ENCODE assay signal across 8 cellular contexts in the genomic region with DNA sequence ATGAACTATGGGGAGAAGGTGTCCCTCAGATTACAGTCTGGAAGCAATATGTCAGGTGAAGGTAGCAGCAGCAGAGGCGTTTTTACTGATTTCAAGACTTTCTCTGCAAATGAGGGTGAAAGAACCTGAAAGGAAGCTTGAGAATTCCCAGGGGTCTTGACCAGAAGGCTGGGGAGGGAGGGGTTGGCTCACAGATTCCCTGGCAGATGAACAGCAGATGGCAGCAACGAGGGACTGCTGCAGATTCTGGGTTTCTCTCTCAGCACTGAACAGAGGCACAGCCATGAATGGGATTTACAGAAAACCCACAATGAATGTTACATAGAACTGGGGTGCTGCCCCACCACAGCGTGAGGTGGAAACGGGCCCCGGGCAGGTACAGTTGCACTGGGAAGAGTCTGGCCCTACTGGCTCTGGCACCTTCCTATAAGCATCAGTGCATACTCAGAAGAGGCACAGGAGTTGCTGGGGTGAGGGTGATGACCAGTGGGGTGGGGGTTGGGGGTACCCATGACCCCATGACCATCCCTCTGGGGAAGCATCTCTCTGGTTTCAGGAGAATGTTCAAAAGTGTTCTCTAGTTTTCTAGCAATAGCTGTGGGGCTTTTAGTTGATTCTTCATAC.
DNase-seq lines count a peak whose midpoint lies in the region; ATAC-seq and TF ChIP-seq lines count a peak whose summit lies in the region.

No MANE protein-coding gene starts in this region.

- H3K27ac ChIP-seq in hepatocyte (no peak overlapping the region), gastroesophageal sphincter (no peak overlapping the region), GM23248 (no peak overlapping the region)

- H3K9ac ChIP-seq in GM23248, result no peak overlapping the region

- H3K36me3 ChIP-seq in Caco-2 (ENCODE audit: control insufficient read depth, insufficient read depth, low read length) (no peaks in the 10 kb centered on the region), hepatocyte (replicated peaks; ENCODE audit: insufficient read depth, low read depth) (no peaks in the 10 kb centered on the region), gastroesophageal sphincter (no peaks in the 10 kb centered on the region), GM23248 (ENCODE audit: low read depth) (no peaks in the 10 kb centered on the region)

- H3K36me3 Mint-ChIP-seq in Caco-2 (ENCODE audit: insufficient read depth, unreplicated experiment), result no peaks in the 10 kb centered on the region

- no peaks in the 10 kb centered on the region for H4K20me1 ChIP-seq in hepatocyte (ENCODE audit: insufficient read depth, poor library complexity, severe bottlenecking)
- H4K20me1 ChIP-seq in GM23248 (ENCODE audit: insufficient read depth), result no peaks in the 10 kb centered on the region

- CTCF ChIA-PET in Caco-2 (lab: Charles Lee), result interaction anchor here (1.4 kb wide), 1 partner anchor 192 kb away, joined by 5 read pairs; no protein-coding TSS in a partner anchor

- no peak for TF ChIP-seq EP300 in gastroesophageal sphincter (IDR thresholded peaks at IDR 0.05)

- no TSS peak for BruUV-seq in Caco-2 (replicated peaks; lab: Mats Ljungman, UMichigan)

- H3K9me3 ChIP-seq in Caco-2 (no peaks in the 10 kb centered on the region), hepatocyte (ENCODE audit: low read depth) (no peaks in the 10 kb centered on the region), gastroesophageal sphincter (no peaks in the 10 kb centered on the region), GM23248 (ENCODE audit: low read depth) (no peaks in the 10 kb centered on the region)

- TF ChIP-seq POLR2A in gastroesophageal sphincter (IDR thresholded peaks at IDR 0.05), result no peak

- no peaks in the 10 kb centered on the region for H3F3A ChIP-seq in GM23248 (ENCODE audit: insufficient read depth)

- H3K4me3 ChIP-seq in Caco-2 (ENCODE audit: low read depth, low read length) (no peak overlapping the region), LNCaP clone FGC (ENCODE audit: low read depth, low read length) (no peak overlapping the region), hepatocyte (no peak overlapping the region), gastroesophageal sphincter (no peak overlapping the region), GM23248 (no peak overlapping the region)

- no peaks in the 10 kb centered on the region for H3K4me1 Mint-ChIP-seq in Caco-2 (ENCODE audit: low read depth, unreplicated experiment)

- ATAC-seq in GM19438 (IDR thresholded peaks at IDR 0.05; ENCODE audit: low read depth, unreplicated experiment) (peak; percentile 86), gastroesophageal sphincter (no peak)

- no peak overlapping the region for H3K4me3 Mint-ChIP-seq in Caco-2 (ENCODE audit: unreplicated experiment)

- intact Hi-C loops in Caco-2 (cut with micrococcal nuclease; ENCODE audit: unreplicated experiment), result loop anchor here (2.0 kb wide), 1 partner anchor 69 kb away; no protein-coding TSS in a partner anchor

- no peaks in the 10 kb centered on the region for H3K9me3 Mint-ChIP-seq in Caco-2 (ENCODE audit: unreplicated experiment)

- H3K9me2 ChIP-seq in hepatocyte (replicated peaks; ENCODE audit: insufficient read depth), result no peaks in the 10 kb centered on the region
- H3K9me2 ChIP-seq in GM23248 (ENCODE audit: insufficient read depth), result no peaks in the 10 kb centered on the region

- WGBS in hepatocyte (ENCODE audit: low lambda C conversion rate, missing lambda C conversion rate), result 52% methylated on average over 5 of the region's 5 CpGs
- WGBS in gastroesophageal sphincter (ENCODE audit: low coverage in 1 of 2), 2 donors, result 0 to 15% methylated on average over 2 to 3 of the region's 5 CpGs
- 6 to 8% methylated on average over 5 of the region's 5 CpGs for WGBS in GM23248 (ENCODE audit: low coverage in 1 of 2, low lambda C conversion rate in 2 of 2, missing lambda C conversion rate in 2 of 2), 2 experiments

- in situ Hi-C loops in GM23248 (cut with MboI), result no loop called here

- H3K4me1 ChIP-seq in Caco-2 (no peaks in the 10 kb centered on the region), hepatocyte (ENCODE audit: insufficient read depth) (no peaks in the 10 kb centered on the region), gastroesophageal sphincter (no peaks in the 10 kb centered on the region), GM23248 (ENCODE audit: insufficient read depth) (no peaks in the 10 kb centered on the region)

- H3K27me3 Mint-ChIP-seq in Caco-2 (ENCODE audit: insufficient read depth, unreplicated experiment), result peaks cover 5% of the 10 kb centered on the region

- H3K27me3 ChIP-seq in Caco-2 (replicated peaks; ENCODE audit: control insufficient read depth, insufficient read depth, low read length), result no peaks in the 10 kb centered on the region
- H3K27me3 ChIP-seq in hepatocyte, result no peaks in the 10 kb centered on the region
- peaks cover 4% of the 10 kb centered on the region for H3K27me3 ChIP-seq in gastroesophageal sphincter
- H3K27me3 ChIP-seq in GM23248 (replicated peaks; ENCODE audit: insufficient read depth), result no peaks in the 10 kb centered on the region

- peak; percentile 63 to 71 for TF ChIP-seq CTCF in Caco-2 (IDR thresholded peaks at IDR 0.05; ENCODE audit: insufficient read depth in 1 of 2, low read depth in 1 of 2, low read length in 1 of 2, severe bottlenecking in 1 of 2, unreplicated experiment in 1 of 2)
- TF ChIP-seq CTCF in LNCaP clone FGC (IDR thresholded peaks at IDR 0.05; ENCODE audit: control insufficient read depth, extremely low read depth, insufficient read depth), result peak; percentile 63
- TF ChIP-seq CTCF in hepatocyte (IDR thresholded peaks at IDR 0.05; ENCODE audit: poor library complexity), result peak; percentile 55
- TF ChIP-seq CTCF in gastroesophageal sphincter (IDR thresholded peaks at IDR 0.05), result no peak

- H3K4me2 ChIP-seq in hepatocyte (no peak overlapping the region), GM23248 (ENCODE audit: unreplicated experiment) (no peak overlapping the region)

- H3K79me2 ChIP-seq in hepatocyte, result no peaks in the 10 kb centered on the region
- no peaks in the 10 kb centered on the region for H3K79me2 ChIP-seq in GM23248 (ENCODE audit: insufficient read depth)

- H2AFZ ChIP-seq in hepatocyte (no peak overlapping the region), GM23248 (no peak overlapping the region)

- DNase-seq in Caco-2, result peak in 1 of 2 experiments; percentile 39
- no peak for DNase-seq in LNCaP clone FGC (ENCODE audit: low read depth)
- DNase-seq in hepatocyte (ENCODE audit: low spot score), result peak; percentile 31
- DNase-seq in activated CD4-positive, CD25-positive, alpha-beta regulatory T cell treated with anti-CD3 and anti-CD28 coated beads, Interleukin-2, amount 50 U/mL, for 72 hours, result no peak
- no peak for DNase-seq in GM23248
- no peak for DNase-seq in EL

- H3K27ac Mint-ChIP-seq in Caco-2 (ENCODE audit: unreplicated experiment), result no peak overlapping the region

- POLR2A ChIA-PET in Caco-2 (lab: Charles Lee), result no interaction called here

Comparison
In these comparisons a context has a peak if more than half of its experiments do, and no peak if none do; other contexts are left out.
1. CTCF ChIP-seq: peak in Caco-2 (2 of 2), LNCaP clone FGC (single experiment) and hepatocyte (single experiment); none in gastroesophageal sphincter (0 of 4).